15 cellular contexts compared by ENCODE assay signal in genomic region chr10:103580422-103580821, GRCh38.
"Had no signal": no experiment of that assay in that cellular context is flagged by ENCODE, and none has a peak within 500 bp of the region (broad histone marks: within the 10 kb centered on the region; RNA-seq: fewer than 3 reads in every experiment).

No MANE protein-coding gene starts in this region.

- H3K27ac Mint-ChIP-seq: activated naive CD4-positive, alpha-beta T cell treated with anti-CD3 and anti-CD28 coated beads for 36 hours; activated naive CD8-positive, alpha-beta T cell treated with anti-CD3 and anti-CD28 coated beads, Interleukin-2, amount 50 U/mL, for 24 hours; activated T-helper 2 cell treated with anti-CD3 and anti-CD28 coated beads, Interferon-gamma antibody, Interleukin-2, Interleukin-4, amounts not matched to agents 10 μg/mL and 5 μg/mL and 100 μg/mL, durations not matched to agents 14 hours and 24 hours and 36 hours; stimulated activated effector memory CD8-positive, alpha-beta T cell treated with anti-CD3 and anti-CD28 coated beads, Interleukin-12 subunit alpha, Interleukin-12 subunit beta, amount 100 ng/mL, for 72 hours; T-cell had no signal

- H3K27me3 ChIP-seq: breast epithelium had no signal

- H3K9me3 ChIP-seq: breast epithelium, thyroid gland had no signal

- H3K4me3 Mint-ChIP-seq: activated naive CD4-positive, alpha-beta T cell treated with anti-CD3 and anti-CD28 coated beads for 36 hours; activated naive CD8-positive, alpha-beta T cell treated with anti-CD3 and anti-CD28 coated beads, Interleukin-2, amount 50 U/mL, for 24 hours; neural crest cell; stimulated activated effector memory CD8-positive, alpha-beta T cell treated with anti-CD3 and anti-CD28 coated beads, Interleukin-12 subunit alpha, Interleukin-12 subunit beta, amount 100 ng/mL, for 72 hours; T-cell had no signal

- H3K4me3 ChIP-seq: breast epithelium, gastroesophageal sphincter, thyroid gland had no signal

- H3K4me1 ChIP-seq: breast epithelium had no signal

- H3K9me3 Mint-ChIP-seq: activated naive CD4-positive, alpha-beta T cell treated with anti-CD3 and anti-CD28 coated beads for 36 hours; activated naive CD8-positive, alpha-beta T cell treated with anti-CD3 and anti-CD28 coated beads, Interleukin-2, amount 50 U/mL, for 24 hours; activated T-helper 2 cell treated with anti-CD3 and anti-CD28 coated beads, Interferon-gamma antibody, Interleukin-2, Interleukin-4, amounts not matched to agents 10 μg/mL and 5 μg/mL and 100 μg/mL, durations not matched to agents 14 hours and 24 hours and 36 hours; neural crest cell; stimulated activated effector memory CD8-positive, alpha-beta T cell treated with anti-CD3 and anti-CD28 coated beads, Interleukin-12 subunit alpha, Interleukin-12 subunit beta, amount 100 ng/mL, for 72 hours; T-cell had no signal

- H3K36me3 ChIP-seq: breast epithelium, gastroesophageal sphincter, thyroid gland had no signal

- H3K36me3 Mint-ChIP-seq: stimulated activated effector memory CD8-positive, alpha-beta T cell treated with anti-CD3 and anti-CD28 coated beads, Interleukin-12 subunit alpha, Interleukin-12 subunit beta, amount 100 ng/mL, for 72 hours; T-cell had no signal

- DNase-seq: activated naive CD4-positive, alpha-beta T cell treated with anti-CD3 and anti-CD28 coated beads for 36 hours; activated naive CD8-positive, alpha-beta T cell treated with anti-CD3 and anti-CD28 coated beads, Interleukin-2, amount 50 U/mL, for 24 hours; aorta; dermis blood vessel endothelial cell; erythroblast; hippocampal formation; kidney; T-cell; T-helper 9 cell; thyroid gland had no signal

- H3K27ac ChIP-seq: breast epithelium, gastroesophageal sphincter, thyroid gland had no signal

- ATAC-seq: activated naive CD8-positive, alpha-beta T cell treated with anti-CD3 and anti-CD28 coated beads, Interleukin-2, amount 50 U/mL, for 24 hours; gastroesophageal sphincter; stimulated activated effector memory CD8-positive, alpha-beta T cell treated with anti-CD3 and anti-CD28 coated beads, Interleukin-12 subunit alpha, Interleukin-12 subunit beta, amount 100 ng/mL, for 72 hours; T-cell had no signal
